Comparison of ENCODE assay signal across 11 cellular contexts in the genomic region with DNA sequence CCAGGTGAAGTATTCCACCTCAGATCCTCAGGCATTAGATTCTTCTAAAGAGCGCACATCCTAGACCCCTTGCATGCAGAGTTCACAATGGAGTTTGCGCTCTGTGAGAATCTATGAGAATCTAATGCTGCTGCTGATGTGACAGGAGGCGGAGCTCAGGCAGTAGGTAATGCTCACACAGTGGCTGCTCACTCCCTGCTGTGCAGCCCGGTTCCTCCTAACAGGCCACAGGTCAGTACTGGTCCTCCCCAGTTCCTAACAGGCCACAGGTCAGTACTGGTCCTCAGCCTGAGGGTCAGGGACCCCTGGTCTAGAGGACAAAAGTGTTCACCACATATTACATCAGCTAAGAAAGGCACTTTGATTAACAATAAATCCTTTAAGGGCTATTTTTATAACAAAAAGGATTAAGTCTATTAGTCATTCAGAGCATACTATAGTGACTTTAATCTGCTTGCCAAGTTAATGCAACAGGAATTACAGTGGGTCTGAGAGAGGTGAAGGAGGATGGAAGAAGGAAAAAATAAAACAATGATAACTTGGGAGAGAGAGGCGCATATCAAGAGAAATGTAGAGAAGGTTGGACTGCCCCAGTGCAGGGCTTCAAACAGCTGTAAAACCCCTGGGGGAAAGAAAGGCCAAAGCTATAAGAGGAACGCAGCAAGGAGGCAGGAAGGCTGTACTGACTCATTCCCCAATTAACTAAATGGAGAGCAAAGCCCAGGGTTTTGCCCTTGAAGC. TPM values are rescaled to one million over a fixed set of nuclear protein-coding genes. Genes with fewer than 3 reads are reported as not detected.
A peak's percentile ranks its signal among the peaks of the same experiment; 100 is the strongest.
DNase-seq lines count a peak whose midpoint lies in the region; TF ChIP-seq lines count a peak whose summit lies in the region.
"Had no signal": no experiment of that assay in that cellular context is flagged by ENCODE, and none has a peak within 500 bp of the region (broad histone marks: within the 10 kb centered on the region; RNA-seq: fewer than 3 reads in every experiment).

No MANE protein-coding gene starts in this region.

- H3K4me1 Mint-ChIP-seq in endodermal cell, result peaks cover 10% of the 10 kb centered on the region
- peaks cover 22% of the 10 kb centered on the region for H3K4me1 Mint-ChIP-seq in neural crest cell
- H3K4me1 Mint-ChIP-seq: activated CD4-positive, alpha-beta T cell treated with anti-CD3 and anti-CD28 coated beads for 36 hours had no signal

- 78 to 80% methylated on average over 6 of the region's 6 CpGs for WGBS in endodermal cell (ENCODE audit: insufficient coverage in 1 of 2, insufficient read length in 1 of 2), 2 experiments

- H3K9ac ChIP-seq in endodermal cell (ENCODE audit: extremely low read depth, low read length, poor library complexity, severe bottlenecking), result no peak overlapping the region

- DNase-seq in EH (ENCODE audit: low read depth) (peak; percentile 88), NCI-H69 (lab: John Stamatoyannopoulos, UW) (peak; percentile 17), endodermal cell (peak; percentile 76), neural crest cell (ENCODE audit: low read depth, low spot score) (no peak), DMS153 (lab: John Stamatoyannopoulos, UW) (no peak), head of caudate nucleus (no peak), cerebellar cortex (ENCODE audit: low spot score) (no peak)
- no peak for DNase-seq in stimulated activated CD4-positive, alpha-beta T cell treated with anti-CD3 and anti-CD28 coated beads, Interleukin-1b, Interleukin-23, amount 100 ng/mL, for 48 hours
- DNase-seq: activated CD4-positive, alpha-beta T cell treated with anti-CD3 and anti-CD28 coated beads for 36 hours; PC-9; right cardiac atrium had no signal

- peaks cover 50% of the 10 kb centered on the region for H3K36me3 ChIP-seq in endodermal cell (ENCODE audit: control insufficient read depth, insufficient read depth, low read length)

- no peaks in the 10 kb centered on the region for H3K9me3 ChIP-seq in endodermal cell (ENCODE audit: control insufficient read depth, low read length)

- H3K27me3 Mint-ChIP-seq in endodermal cell (ENCODE audit: insufficient read depth) (no peaks in the 10 kb centered on the region), neural crest cell (ENCODE audit: low read depth) (no peaks in the 10 kb centered on the region)
- H3K27me3 Mint-ChIP-seq: activated CD4-positive, alpha-beta T cell treated with anti-CD3 and anti-CD28 coated beads for 36 hours had no signal

- TF ChIP-seq CTCF in endodermal cell (conservative IDR thresholded peaks at IDR 0.05) (no peak), neural crest cell (conservative IDR thresholded peaks at IDR 0.05) (no peak)

- peak overlapping the region; percentile 42 for H3K27ac ChIP-seq in endodermal cell (ENCODE audit: low read depth, low read length)
- H3K27ac ChIP-seq: PC-9 had no signal

- H3K4me1 ChIP-seq in endodermal cell (ENCODE audit: control insufficient read depth, insufficient read depth, low read length), result no peaks in the 10 kb centered on the region

- H3K36me3 Mint-ChIP-seq in endodermal cell (ENCODE audit: low read depth) (peaks cover 60% of the 10 kb centered on the region), neural crest cell (ENCODE audit: low read depth) (peaks cover 11% of the 10 kb centered on the region)

- H3K4me3 Mint-ChIP-seq in endodermal cell, result no peak overlapping the region
- no peak overlapping the region for H3K4me3 Mint-ChIP-seq in neural crest cell
- H3K4me3 Mint-ChIP-seq: activated CD4-positive, alpha-beta T cell treated with anti-CD3 and anti-CD28 coated beads for 36 hours had no signal

- H3K9me3 Mint-ChIP-seq in endodermal cell, result no peaks in the 10 kb centered on the region
- no peaks in the 10 kb centered on the region for H3K9me3 Mint-ChIP-seq in neural crest cell

- intact Hi-C loops in head of caudate nucleus (cut with DNase I), result no loop called here

- no peaks in the 10 kb centered on the region for H3K27me3 ChIP-seq in endodermal cell (ENCODE audit: control insufficient read depth, insufficient read depth, low read length, poor library complexity, severe bottlenecking)

- H3K27ac Mint-ChIP-seq in endodermal cell (peak overlapping the region; percentile 21), neural crest cell (ENCODE audit: unreplicated experiment) (peak overlapping the region; percentile 21)
- H3K27ac Mint-ChIP-seq: activated CD4-positive, alpha-beta T cell treated with anti-CD3 and anti-CD28 coated beads for 36 hours had no signal

- H3K4me3 ChIP-seq in endodermal cell (ENCODE audit: low read length), result no peak overlapping the region
- H3K4me3 ChIP-seq: PC-9 had no signal

RNA-seq across cellular contexts. Expression of a gene that starts 49.2 kb away (rescaled TPM):
- total RNA-seq in endodermal cell (10 to 100 TPM; 39.2 to 41.5 TPM), neural crest cell (40.1 and 40.9 TPM in 2 replicates)
- 41.0 TPM for polyA plus RNA-seq in endodermal cell (2013, experiment 1 of 2)
- 41.6 TPM for polyA plus RNA-seq in endodermal cell (2013, experiment 2 of 2)

Comparison
In these comparisons a context has a peak if more than half of its experiments do, and no peak if none do; other contexts are left out.
1. DNase-seq: peak in EH (single experiment), NCI-H69 (single experiment) and endodermal cell (single experiment); none in neural crest cell (single experiment), DMS153 (single experiment), head of caudate nucleus (0 of 42), stimulated activated CD4-positive, alpha-beta T cell treated with anti-CD3 and anti-CD28 coated beads, Interleukin-1b, Interleukin-23, amount 100 ng/mL, for 48 hours (single experiment) and cerebellar cortex (single experiment).